In genomic region chr3:172106989-172107388, GRCh38 we compare ENCODE assay signal across 8 cellular contexts.
DNase-seq lines count a peak whose midpoint lies in the region; ATAC-seq and TF ChIP-seq lines count a peak whose summit lies in the region.

No MANE protein-coding gene starts in this region.

- TF ChIP-seq CTCF in neural crest cell (conservative IDR thresholded peaks at IDR 0.05), result no peak

- ATAC-seq in GM19023 (IDR thresholded peaks at IDR 0.05; ENCODE audit: unreplicated experiment) (peak; percentile 46), HG03103 (IDR thresholded peaks at IDR 0.05; ENCODE audit: low read depth, unreplicated experiment) (peak; percentile 53)

- H3K4me1 Mint-ChIP-seq in neural crest cell, result peaks cover 66% of the 10 kb centered on the region

- H3K9me3 Mint-ChIP-seq in neural crest cell, result no peaks in the 10 kb centered on the region

- peak overlapping the region; percentile 64 for H3K27ac Mint-ChIP-seq in neural crest cell (ENCODE audit: unreplicated experiment)

- peak; percentile 34 for DNase-seq in T follicular helper cell (ENCODE audit: low read depth)
- peak; percentile 41 for DNase-seq in activated naive CD8-positive, alpha-beta T cell treated with anti-CD3 and anti-CD28 coated beads, Interleukin-2, amount 50 U/mL, for 16 hours (ENCODE audit: low read depth, low spot score)
- DNase-seq in neural crest cell (ENCODE audit: low read depth, low spot score), result no peak
- no peak for DNase-seq in NCI-H1930 (lab: John Stamatoyannopoulos, UW)
- DNase-seq in amniotic stem cell (lab: John Stamatoyannopoulos, UW), result no peak
- no peak for DNase-seq in D341Med (ENCODE audit: low spot score)

- no peak overlapping the region for H3K4me3 Mint-ChIP-seq in neural crest cell

- no peaks in the 10 kb centered on the region for H3K27me3 Mint-ChIP-seq in neural crest cell (ENCODE audit: low read depth)

- H3K36me3 Mint-ChIP-seq in neural crest cell (ENCODE audit: low read depth), result peaks cover 10% of the 10 kb centered on the region

Comparison
In these comparisons a context has a peak if more than half of its experiments do, and no peak if none do; other contexts are left out.
1. DNase-seq: peak in T follicular helper cell (single experiment) and activated naive CD8-positive, alpha-beta T cell treated with anti-CD3 and anti-CD28 coated beads, Interleukin-2, amount 50 U/mL, for 16 hours (single experiment); none in neural crest cell (single experiment), NCI-H1930 (0 of 2), amniotic stem cell (single experiment) and D341Med (single experiment).